ENCODE assay signal across 13 cellular contexts in genomic region chr9:95017661-95018060, GRCh38.
A peak's percentile ranks its signal among the peaks of the same experiment; 100 is the strongest.
DNase-seq lines count a peak whose midpoint lies in the region; ATAC-seq, FAIRE-seq and TF ChIP-seq lines count a peak whose summit lies in the region.
"Had no signal": no experiment of that assay in that cellular context is flagged by ENCODE, and none has a peak within 500 bp of the region (broad histone marks: within the 10 kb centered on the region; RNA-seq: fewer than 3 reads in every experiment).

No MANE protein-coding gene starts in this region.

- ATAC-seq in A549 (peak; percentile 12 to 32; a peak in 3 of 6 replicates), HG02840 (IDR thresholded peaks at IDR 0.05; ENCODE audit: low FRiP score, unreplicated experiment) (no peak), GM21825 (IDR thresholded peaks at IDR 0.05; ENCODE audit: unreplicated experiment) (no peak)

- peak overlapping the region; percentile 18; the same call in 2 of the 3 replicates for H3K4me3 ChIP-seq in A549
- no peak overlapping the region for H3K4me3 ChIP-seq in SJSA1
- no peak overlapping the region for H3K4me3 ChIP-seq in fibroblast of the aortic adventitia (ENCODE audit: low read depth, low read length)
- no peak overlapping the region for H3K4me3 ChIP-seq in rectal smooth muscle tissue (ENCODE audit: low read length)
- H3K4me3 ChIP-seq: neural progenitor cell, SK-N-MC had no signal

- TF ChIP-seq CTCF in A549 (IDR thresholded peaks at IDR 0.05) (no peak), fibroblast of the aortic adventitia (IDR thresholded peaks at IDR 0.05; ENCODE audit: insufficient read depth, low read length) (no peak)

- H3K9ac ChIP-seq in rectal smooth muscle tissue (ENCODE audit: low read length): no peak overlapping the region
- H3K9ac ChIP-seq: KMS-11, neural progenitor cell had no signal

- 55% methylated on average over 2 of the region's 2 CpGs for WGBS in A549 (ENCODE audit: missing lambda C conversion rate)

- 0 out of 5 replicates have a peak, but pooled peaks of 1 of the 2 experiments have one; percentile 28 for TF ChIP-seq EP300 in A549 (IDR thresholded peaks at IDR 0.05)

- H3K36me3 ChIP-seq in SJSA1: peaks cover 72% of the 10 kb centered on the region
- peaks cover 5% of the 10 kb centered on the region for H3K36me3 ChIP-seq in rectal smooth muscle tissue (ENCODE audit: control insufficient read depth, insufficient read depth, low read length)
- H3K36me3 ChIP-seq: neural progenitor cell had no signal

- H3K9me3 ChIP-seq in A549 (no peaks in the 10 kb centered on the region), SJSA1 (replicated peaks) (no peaks in the 10 kb centered on the region)

- no peak for FAIRE-seq in A549 (lab: Jason Lieb, UNC)

- TF ChIP-seq POLR2A in A549 (IDR thresholded peaks at IDR 0.05; ENCODE audit: low read length): no peak

- POLR2A ChIA-PET in A549 (lab: Yijun Ruan, JAX): interaction anchor here (1.0 to 1.9 kb wide), 3 partner anchors 11 to 113 kb away, joined by 3 to 11 read pairs (median 4); no protein-coding TSS in a partner anchor

- H3K27ac ChIP-seq in A549 (peak overlapping the region; percentile 86 to 99), SJSA1 (peak overlapping the region; percentile 90), rectal smooth muscle tissue (ENCODE audit: low read depth, low read length) (peak overlapping the region; percentile 71)
- H3K27ac ChIP-seq: KMS-11, neural progenitor cell, SK-N-MC, WERI-Rb-1 had no signal

- no peak for DNase-seq in A549 (ENCODE audit: low read depth in 1 of 2, low spot score in 1 of 2)
- no peak for DNase-seq in SJSA1 (ENCODE audit: low read depth in 1 of 2, low spot score in 2 of 2)
- peak; percentile 54 for DNase-seq in fibroblast of the aortic adventitia (ENCODE audit: low read depth)
- DNase-seq in activated CD4-positive, alpha-beta T cell treated with anti-CD3 and anti-CD28 coated beads, Interleukin-2, amount 50 U/mL, for 48 hours: no peak
- no peak for DNase-seq in midbrain (lab: John Stamatoyannopoulos, UW)
- DNase-seq: NCI-H1930, WERI-Rb-1 had no signal

- H3K27me3 ChIP-seq in SJSA1 (replicated peaks) (no peaks in the 10 kb centered on the region), rectal smooth muscle tissue (ENCODE audit: control insufficient read depth, insufficient read depth, low read length) (no peaks in the 10 kb centered on the region)
- H3K27me3 ChIP-seq: neural progenitor cell had no signal

- H3K4me1 ChIP-seq in A549 (peaks cover 99% of the 10 kb centered on the region), SJSA1 (replicated peaks) (peaks cover 34% of the 10 kb centered on the region), rectal smooth muscle tissue (ENCODE audit: control insufficient read depth, insufficient read depth, low read length) (peaks cover 54% of the 10 kb centered on the region)

- TF ChIP-seq RAD21 in A549 (conservative IDR thresholded peaks at IDR 0.05 in 1 of 2, IDR thresholded peaks at IDR 0.05 in 1 of 2): no peak

- H3K4me2 ChIP-seq in A549: peak overlapping the region; percentile 74
- H3K4me2 ChIP-seq: KMS-11, neural progenitor cell had no signal

- CTCF ChIA-PET in A549 (lab: Yijun Ruan, JAX): interaction anchor here (2.3 to 4.2 kb wide), 3 partner anchors 27 to 336 kb away, joined by 6 to 21 read pairs (median 15); no protein-coding TSS in a partner anchor

TF ChIP-seq in A549, 52 proteins besides CTCF, POLR2A, EP300 and RAD21:
- 0 out of 4 replicates have a peak, but pooled peaks of 1 of the 2 experiments have one; percentile 5 for TF ChIP-seq CEBPB (IDR thresholded peaks at IDR 0.05)
- TF ChIP-seq HDAC2 (IDR thresholded peaks at IDR 0.05): no peak
- TF ChIP-seq HES2 (IDR thresholded peaks at IDR 0.05): no peak
- TF ChIP-seq JUNB (IDR thresholded peaks at IDR 0.05): 0 out of 2 replicates have a peak, but pooled peaks have one; percentile 11
- TF ChIP-seq HEYL (CRISPR knock-in tag; IDR thresholded peaks at IDR 0.05): peak; percentile 63; the same call in 1 of the 2 replicates
- no peak for TF ChIP-seq CBX8 (IDR thresholded peaks at IDR 0.05)
- no peak for TF ChIP-seq CHD4 (IDR thresholded peaks at IDR 0.05; ENCODE audit: borderline replicate concordance)
- TF ChIP-seq MYC (IDR thresholded peaks at IDR 0.05; ENCODE audit: borderline replicate concordance, low read length): no peak
- no peak for TF ChIP-seq ZSCAN20 (CRISPR knock-in tag; IDR thresholded peaks at IDR 0.05)
- 0 out of 2 replicates have a peak, but pooled peaks have one; percentile 18 for TF ChIP-seq GATA3 (IDR thresholded peaks at IDR 0.05; ENCODE audit: borderline replicate concordance)
- TF ChIP-seq MAX (IDR thresholded peaks at IDR 0.05): no peak
TF ChIP-seq in A549: peak in this region for 4.

Comparison
In these comparisons a context has a peak if more than half of its experiments do, and no peak if none do; other contexts are left out.
1. ATAC-seq: peak in A549 (2 of 2); none in HG02840 (single experiment) and GM21825 (single experiment).
2. Peak in every context shown above with its lines, with median percentiles within 50 percentile points of each other: H3K27ac ChIP-seq.